Comparison of ENCODE assay signal across 1 cellular context in genomic region chr5:56343988-56344387, GRCh38.
TF ChIP-seq lines count a peak whose summit lies in the region.

No MANE protein-coding gene starts in this region.

TF ChIP-seq in IMR-90, 13 proteins besides CTCF, POLR2A, EP300 and RAD21:
- TF ChIP-seq SMC3 (IDR thresholded peaks at IDR 0.05; ENCODE audit: low read depth, low read length) (no peak), CHD1 (IDR thresholded peaks at IDR 0.05; ENCODE audit: low read depth, low read length) (no peak), MXI1 (IDR thresholded peaks at IDR 0.05; ENCODE audit: borderline replicate concordance, low read depth, low read length) (no peak), CEBPB (IDR thresholded peaks at IDR 0.05; ENCODE audit: low read depth, low read length) (no peak), MAFK (IDR thresholded peaks at IDR 0.05; ENCODE audit: low read depth, low read length) (no peak), RFX5 (IDR thresholded peaks at IDR 0.05; ENCODE audit: low read depth, low read length) (no peak), NFE2L2 (IDR thresholded peaks at IDR 0.05; ENCODE audit: low read depth, low read length) (no peak), BHLHE40 (IDR thresholded peaks at IDR 0.05; ENCODE audit: low read depth, low read length) (no peak), RCOR1 (IDR thresholded peaks at IDR 0.05; ENCODE audit: insufficient replicate concordance, low read length) (no peak), MAZ (IDR thresholded peaks at IDR 0.05; ENCODE audit: borderline replicate concordance, low read depth, low read length) (no peak)
- TF ChIP-seq, protein P1, sequence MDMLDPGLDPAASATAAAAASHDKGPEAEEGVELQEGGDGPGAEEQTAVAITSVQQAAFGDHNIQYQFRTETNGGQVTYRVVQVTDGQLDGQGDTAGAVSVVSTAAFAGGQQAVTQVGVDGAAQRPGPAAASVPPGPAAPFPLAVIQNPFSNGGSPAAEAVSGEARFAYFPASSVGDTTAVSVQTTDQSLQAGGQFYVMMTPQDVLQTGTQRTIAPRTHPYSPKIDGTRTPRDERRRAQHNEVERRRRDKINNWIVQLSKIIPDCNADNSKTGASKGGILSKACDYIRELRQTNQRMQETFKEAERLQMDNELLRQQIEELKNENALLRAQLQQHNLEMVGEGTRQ (IDR thresholded peaks at IDR 0.05; ENCODE audit: low read depth, low read length): no peak
- TF ChIP-seq, protein P2, sequence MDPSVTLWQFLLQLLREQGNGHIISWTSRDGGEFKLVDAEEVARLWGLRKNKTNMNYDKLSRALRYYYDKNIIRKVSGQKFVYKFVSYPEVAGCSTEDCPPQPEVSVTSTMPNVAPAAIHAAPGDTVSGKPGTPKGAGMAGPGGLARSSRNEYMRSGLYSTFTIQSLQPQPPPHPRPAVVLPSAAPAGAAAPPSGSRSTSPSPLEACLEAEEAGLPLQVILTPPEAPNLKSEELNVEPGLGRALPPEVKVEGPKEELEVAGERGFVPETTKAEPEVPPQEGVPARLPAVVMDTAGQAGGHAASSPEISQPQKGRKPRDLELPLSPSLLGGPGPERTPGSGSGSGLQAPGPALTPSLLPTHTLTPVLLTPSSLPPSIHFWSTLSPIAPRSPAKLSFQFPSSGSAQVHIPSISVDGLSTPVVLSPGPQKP (IDR thresholded peaks at IDR 0.05; ENCODE audit: borderline replicate concordance, low read depth, low read length): no peak
